Comparison of ENCODE assay signal across 23 cellular contexts in the genomic region with DNA sequence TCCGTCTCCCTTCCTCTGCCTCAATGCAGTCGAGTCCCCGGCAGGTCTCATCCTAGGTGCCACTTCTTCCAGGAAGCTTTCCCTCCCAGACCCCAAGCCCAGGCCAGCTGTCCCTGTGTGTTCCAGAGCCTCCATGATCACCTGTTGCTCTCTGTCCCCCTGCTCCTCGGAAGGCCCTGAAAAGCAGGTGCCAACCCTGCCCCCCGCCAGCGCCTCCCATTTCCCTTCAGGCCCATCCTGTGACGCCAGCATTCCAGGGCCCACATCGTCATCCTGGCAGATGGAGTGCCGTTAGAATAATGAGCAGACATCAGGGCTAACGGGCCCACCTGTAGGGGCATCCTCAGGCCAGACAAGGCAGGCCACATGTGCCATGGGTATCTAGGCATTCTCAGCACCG.
"Had no signal": no experiment of that assay in that cellular context is flagged by ENCODE, and none has a peak within 500 bp of the region (broad histone marks: within the 10 kb centered on the region; RNA-seq: fewer than 3 reads in every experiment).

No MANE protein-coding gene starts in this region.

- H3K27ac ChIP-seq: gastroesophageal sphincter, hepatocyte, ovary, psoas muscle, thyroid gland had no signal

- H3K9me3 ChIP-seq: gastroesophageal sphincter, ovary, psoas muscle, stomach, thyroid gland had no signal

- H3K27me3 ChIP-seq: ovary, thyroid gland had no signal

- H3K4me1 ChIP-seq: gastroesophageal sphincter, psoas muscle, thyroid gland had no signal

- H3K36me3 ChIP-seq: gastroesophageal sphincter, ovary, stomach, thyroid gland had no signal

- H3K9me3 Mint-ChIP-seq: activated CD4-positive, alpha-beta memory T cell treated with anti-CD3 and anti-CD28 coated beads, Interleukin-2, amount 10 ng/mL, durations not matched to agents 7 days and 5 days; activated CD4-positive, alpha-beta T cell treated with anti-CD3 and anti-CD28 coated beads, Interleukin-2, amount 10 ng/mL, durations not matched to agents 7 days and 5 days; natural killer cell; stimulated activated memory B cell treated with anti-CD40 and anti-IgM and Interleukin-4, amounts not matched to agents 10 μg/mL and 1 μg/mL and 100 μg/mL, for 72 hours; T-helper 1 cell treated with Interleukin-12 subunit alpha and Interleukin-12 subunit beta and Interleukin-4 antibody, amounts not matched to agents 30 μg/mL and 1 μg/mL, for 36 hours had no signal

- H3K27ac Mint-ChIP-seq: activated CD4-positive, alpha-beta memory T cell treated with anti-CD3 and anti-CD28 coated beads, Interleukin-2, amount 10 ng/mL, durations not matched to agents 7 days and 5 days; activated CD4-positive, alpha-beta T cell treated with anti-CD3 and anti-CD28 coated beads, Interleukin-2, amount 10 ng/mL, durations not matched to agents 7 days and 5 days; activated naive CD8-positive, alpha-beta T cell; natural killer cell; stimulated activated memory B cell treated with anti-CD40 and anti-IgM and Interleukin-4, amounts not matched to agents 10 μg/mL and 1 μg/mL and 100 μg/mL, for 72 hours; T-helper 1 cell treated with Interleukin-12 subunit alpha and Interleukin-12 subunit beta and Interleukin-4 antibody, amounts not matched to agents 30 μg/mL and 1 μg/mL, for 36 hours had no signal

- DNase-seq: activated CD4-positive, alpha-beta memory T cell treated with anti-CD3 and anti-CD28 coated beads, Interleukin-2, amount 10 ng/mL, durations not matched to agents 7 days and 5 days; activated CD4-positive, alpha-beta T cell treated with anti-CD3 and anti-CD28 coated beads for 1 hour; activated CD4-positive, alpha-beta T cell treated with anti-CD3 and anti-CD28 coated beads, Interleukin-2, amount 10 ng/mL, durations not matched to agents 7 days and 5 days; activated effector memory CD4-positive, alpha-beta T cell treated with Interleukin-2 at 50 U/mL for 16 hours; activated naive CD4-positive, alpha-beta T cell treated with Interleukin-2 at 50 U/mL for 16 hours; anterior cingulate cortex; effector memory CD4-positive, alpha-beta T cell; erythroblast; natural killer cell; ovary; psoas muscle; stimulated activated CD4-positive, alpha-beta T cell treated with anti-CD3 and anti-CD28 coated beads, Interleukin-1b, Interleukin-23, amount 100 ng/mL, for 48 hours; stimulated activated CD4-positive, alpha-beta T cell treated with anti-CD3 and anti-CD28 coated beads, Interleukin-4, amount 100 ng/mL, for 4 hours; stimulated activated CD8-positive, alpha-beta memory T cell treated with anti-CD3 and anti-CD28 coated beads, Interleukin-4, amount 100 ng/mL, for 48 hours; stomach; T-helper 9 cell; thyroid gland had no signal

- H3K4me3 ChIP-seq: gastroesophageal sphincter, hepatocyte, ovary, psoas muscle, smooth muscle cell, stomach, thyroid gland had no signal

- ATAC-seq: gastroesophageal sphincter; natural killer cell; psoas muscle; stimulated activated memory B cell treated with anti-CD40 and anti-IgM and Interleukin-4, amounts not matched to agents 10 μg/mL and 1 μg/mL and 100 μg/mL, for 72 hours had no signal

- H3K4me1 Mint-ChIP-seq: activated CD4-positive, alpha-beta memory T cell treated with anti-CD3 and anti-CD28 coated beads, Interleukin-2, amount 10 ng/mL, durations not matched to agents 7 days and 5 days; activated CD4-positive, alpha-beta T cell treated with anti-CD3 and anti-CD28 coated beads, Interleukin-2, amount 10 ng/mL, durations not matched to agents 7 days and 5 days; natural killer cell; stimulated activated memory B cell treated with anti-CD40 and anti-IgM and Interleukin-4, amounts not matched to agents 10 μg/mL and 1 μg/mL and 100 μg/mL, for 72 hours had no signal

- H3K4me3 Mint-ChIP-seq: activated CD4-positive, alpha-beta memory T cell treated with anti-CD3 and anti-CD28 coated beads, Interleukin-2, amount 10 ng/mL, durations not matched to agents 7 days and 5 days; activated CD4-positive, alpha-beta T cell treated with anti-CD3 and anti-CD28 coated beads, Interleukin-2, amount 10 ng/mL, durations not matched to agents 7 days and 5 days; activated naive CD8-positive, alpha-beta T cell; natural killer cell; stimulated activated memory B cell treated with anti-CD40 and anti-IgM and Interleukin-4, amounts not matched to agents 10 μg/mL and 1 μg/mL and 100 μg/mL, for 72 hours; T-helper 1 cell treated with Interleukin-12 subunit alpha and Interleukin-12 subunit beta and Interleukin-4 antibody, amounts not matched to agents 30 μg/mL and 1 μg/mL, for 36 hours had no signal

- H3K36me3 Mint-ChIP-seq: activated naive CD8-positive, alpha-beta T cell; natural killer cell; stimulated activated memory B cell treated with anti-CD40 and anti-IgM and Interleukin-4, amounts not matched to agents 10 μg/mL and 1 μg/mL and 100 μg/mL, for 72 hours had no signal
